14 cellular contexts compared by ENCODE assay signal in the genomic region with DNA sequence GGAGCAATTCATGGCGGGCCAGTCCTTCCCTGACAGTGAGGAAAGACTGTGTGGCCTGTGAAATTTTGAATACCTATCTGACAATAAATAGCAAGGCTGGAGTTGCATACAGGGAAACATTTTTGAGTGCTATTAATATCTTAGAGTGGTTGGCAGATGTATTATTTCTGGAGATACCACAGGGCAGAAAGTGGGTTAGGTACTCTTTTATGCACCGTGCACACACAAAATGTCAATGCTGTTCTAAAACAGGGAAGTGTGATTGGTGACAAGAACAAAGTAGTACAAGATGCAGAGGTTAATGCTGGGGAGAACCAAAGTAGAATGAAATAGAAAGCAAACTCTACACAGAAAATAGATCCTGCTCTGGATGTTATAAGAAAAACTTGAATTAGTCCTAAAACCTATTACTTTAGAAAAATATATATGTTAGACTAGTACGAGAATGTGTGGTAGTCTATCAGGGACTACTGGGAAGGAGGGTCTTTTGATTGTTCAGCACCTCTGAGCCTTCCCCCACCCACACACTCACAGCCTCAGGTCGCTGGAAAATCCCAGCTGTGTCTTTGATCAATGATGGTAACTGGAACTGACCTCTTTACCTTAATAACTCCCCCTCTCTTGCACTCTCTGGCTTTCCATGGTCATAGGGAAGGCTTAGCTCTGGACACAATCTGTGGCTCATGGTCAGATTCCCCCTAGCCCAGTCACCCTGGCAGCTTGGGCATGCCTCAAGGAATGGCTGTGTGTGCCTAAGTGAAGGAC. TPM values are rescaled to one million over a fixed set of nuclear protein-coding genes. Genes with fewer than 3 reads are reported as not detected.
DNase-seq lines count a peak whose midpoint lies in the region; ATAC-seq, FAIRE-seq and TF ChIP-seq lines count a peak whose summit lies in the region.
"Had no signal": no experiment of that assay in that cellular context is flagged by ENCODE, and none has a peak within 500 bp of the region (broad histone marks: within the 10 kb centered on the region; RNA-seq: fewer than 3 reads in every experiment).

No MANE protein-coding gene starts in this region.

- intact Hi-C loops in mucosa of descending colon (cut with DNase I, micrococcal nuclease) = no loop called here
- intact Hi-C loops in pancreas (cut with DNase I) = no loop called here

- 77 to 79% methylated on average over 4 of the region's 4 CpGs for WGBS in upper lobe of left lung, 2 donors
- 78% methylated on average over 4 of the region's 4 CpGs for WGBS in pancreas, 2 donors

- no peaks in the 10 kb centered on the region for H3K36me3 ChIP-seq in mucosa of descending colon (ENCODE audit: low read depth)
- H3K36me3 ChIP-seq in upper lobe of left lung = no peaks in the 10 kb centered on the region
- no peaks in the 10 kb centered on the region for H3K36me3 ChIP-seq in pancreas
- H3K36me3 ChIP-seq: gastrocnemius medialis, SJSA1 had no signal

- H3K4me3 ChIP-seq in mucosa of descending colon = no peak overlapping the region
- no peak overlapping the region for H3K4me3 ChIP-seq in upper lobe of left lung
- H3K4me3 ChIP-seq in pancreas = no peak overlapping the region
- H3K4me3 ChIP-seq: gastrocnemius medialis, SJSA1 had no signal

- TF ChIP-seq POLR2A in GM12892 (IDR thresholded peaks at IDR 0.05; ENCODE audit: low read depth, low read length) = no peak
- TF ChIP-seq POLR2A in upper lobe of left lung (IDR thresholded peaks at IDR 0.05) = no peak

- H3K27me3 Mint-ChIP-seq in stimulated activated naive CD8-positive, alpha-beta T cell treated with anti-CD3 and anti-CD28 coated beads, Interleukin-15, amount 100 ng/mL, for 72 hours = peaks cover 16% of the 10 kb centered on the region
- H3K27me3 Mint-ChIP-seq: dendritic cell treated with granulocyte-macrophage colony-stimulating factor and Interleukin-4, amounts not matched to agents 40 ng/mL and 50 ng/mL, for 4 days had no signal

- TF ChIP-seq CTCF in mucosa of descending colon (IDR thresholded peaks at IDR 0.05) (no peak), upper lobe of left lung (IDR thresholded peaks at IDR 0.05) (no peak), pancreas (IDR thresholded peaks at IDR 0.05) (no peak)

- no peak overlapping the region for H3K27ac Mint-ChIP-seq in stimulated activated naive CD8-positive, alpha-beta T cell treated with anti-CD3 and anti-CD28 coated beads, Interleukin-15, amount 100 ng/mL, for 72 hours
- H3K27ac Mint-ChIP-seq: dendritic cell treated with granulocyte-macrophage colony-stimulating factor and Interleukin-4, amounts not matched to agents 40 ng/mL and 50 ng/mL, for 4 days; WTC11 had no signal

- H3K4me1 ChIP-seq in mucosa of descending colon (ENCODE audit: low read depth) (no peaks in the 10 kb centered on the region), upper lobe of left lung (no peaks in the 10 kb centered on the region), pancreas (no peaks in the 10 kb centered on the region)
- H3K4me1 ChIP-seq: gastrocnemius medialis, SJSA1 had no signal

- no peaks in the 10 kb centered on the region for H3K9me3 Mint-ChIP-seq in stimulated activated naive CD8-positive, alpha-beta T cell treated with anti-CD3 and anti-CD28 coated beads, Interleukin-15, amount 100 ng/mL, for 72 hours
- H3K9me3 Mint-ChIP-seq: dendritic cell treated with granulocyte-macrophage colony-stimulating factor and Interleukin-4, amounts not matched to agents 40 ng/mL and 50 ng/mL, for 4 days; WTC11 had no signal

- H3K27ac ChIP-seq in upper lobe of left lung (no peak overlapping the region), pancreas (no peak overlapping the region)
- H3K27ac ChIP-seq: gastrocnemius medialis, SJSA1 had no signal

- TF ChIP-seq EP300 in upper lobe of left lung (IDR thresholded peaks at IDR 0.05) = no peak

- DNase-seq in GM12892 (ENCODE audit: insufficient read length) = no peak
- no peak for DNase-seq in mucosa of descending colon
- no peak for DNase-seq in upper lobe of left lung
- no peak for DNase-seq in pancreas
- no peak for DNase-seq in stimulated activated naive CD8-positive, alpha-beta T cell treated with anti-CD3 and anti-CD28 coated beads, Interleukin-15, amount 100 ng/mL, for 72 hours
- DNase-seq: gastrocnemius medialis, NCI-H1092, NCI-H510A treated with DMSO at 0.1 percent for 48 hours had no signal

- H3K27me3 ChIP-seq in upper lobe of left lung = no peaks in the 10 kb centered on the region
- no peaks in the 10 kb centered on the region for H3K27me3 ChIP-seq in pancreas
- H3K27me3 ChIP-seq: gastrocnemius medialis, SJSA1 had no signal

- H3K9me3 ChIP-seq in mucosa of descending colon (no peaks in the 10 kb centered on the region), upper lobe of left lung (no peaks in the 10 kb centered on the region), pancreas (no peaks in the 10 kb centered on the region)
- H3K9me3 ChIP-seq: gastrocnemius medialis, SJSA1 had no signal

- FAIRE-seq in GM12892 (lab: Jason Lieb, UNC) (peak; percentile 70), pancreas (lab: Jason Lieb, UNC) (no peak)

- ATAC-seq in GM19324 (IDR thresholded peaks at IDR 0.05; ENCODE audit: low FRiP score, unreplicated experiment) (peak; percentile 53), HG02610 (IDR thresholded peaks at IDR 0.05; ENCODE audit: unreplicated experiment) (peak; percentile 83), HG03354 (IDR thresholded peaks at IDR 0.05; ENCODE audit: poor library complexity, severe bottlenecking, unreplicated experiment) (peak; percentile 62), mucosa of descending colon (no peak), upper lobe of left lung (ENCODE audit: low FRiP score in 2 of 2) (no peak), pancreas (no peak)
- ATAC-seq in stimulated activated naive CD8-positive, alpha-beta T cell treated with anti-CD3 and anti-CD28 coated beads, Interleukin-15, amount 100 ng/mL, for 72 hours = no peak
- ATAC-seq: gastrocnemius medialis, WTC11 had no signal

- H3K4me1 Mint-ChIP-seq in stimulated activated naive CD8-positive, alpha-beta T cell treated with anti-CD3 and anti-CD28 coated beads, Interleukin-15, amount 100 ng/mL, for 72 hours = no peaks in the 10 kb centered on the region

- no peak overlapping the region for H3K4me3 Mint-ChIP-seq in stimulated activated naive CD8-positive, alpha-beta T cell treated with anti-CD3 and anti-CD28 coated beads, Interleukin-15, amount 100 ng/mL, for 72 hours
- H3K4me3 Mint-ChIP-seq: dendritic cell treated with granulocyte-macrophage colony-stimulating factor and Interleukin-4, amounts not matched to agents 40 ng/mL and 50 ng/mL, for 4 days; WTC11 had no signal

RNA-seq across cellular contexts. Expression of a gene that starts 58.2 kb away (rescaled TPM):
- 10.7 TPM for polyA plus RNA-seq in GM12892 (2012; ENCODE audit: missing spikeins)
- total RNA-seq in mucosa of descending colon (10 to 100 TPM; 10.7 to 27.3 (median 12.3) TPM), upper lobe of left lung (10 to 100 TPM in 5 of 6 donors, 1 to 10 TPM in 1; 8.4 to 33.7 (median 22.4) TPM), pancreas (10 to 100 TPM in 2 of 6 donors, 1 to 10 TPM in 4; 2.8 to 11.5 (median 4.0) TPM)
- 1 to 10 TPM; 3.1 to 5.6 TPM for polyA plus RNA-seq in pancreas

Comparison
In these comparisons a context has a peak if more than half of its experiments do, and no peak if none do; other contexts are left out.
1. ATAC-seq: peak in GM19324 (single experiment), HG02610 (single experiment) and HG03354 (single experiment); none in mucosa of descending colon (single experiment), upper lobe of left lung (0 of 2), pancreas (0 of 4) and stimulated activated naive CD8-positive, alpha-beta T cell treated with anti-CD3 and anti-CD28 coated beads, Interleukin-15, amount 100 ng/mL, for 72 hours (single experiment).